In genomic region chr15:64460737-64461576, GRCh38 we compare ENCODE assay signal across 8 cellular contexts. TPM values are rescaled to one million over a fixed set of nuclear protein-coding genes. Genes with fewer than 3 reads are reported as not detected.
DNase-seq lines count a peak whose midpoint lies in the region; ATAC-seq and TF ChIP-seq lines count a peak whose summit lies in the region.

No MANE protein-coding gene starts in this region.

- peak; percentile 31 to 56 for DNase-seq in SHP77 (lab: John Stamatoyannopoulos, UW)
- no peak for DNase-seq in SHP77 treated with DMSO at 0.1 percent for 48 hours (lab: John Stamatoyannopoulos, UW)
- DNase-seq in Jurkat, Clone E6-1 (ENCODE audit: low read depth, low spot score), result peak; percentile 46
- peak in 24 of 34 experiments; percentile 1 to 34 (median 11) for DNase-seq in T-cell
- peak; percentile 55 for DNase-seq in astrocyte of the cerebellum (ENCODE audit: low read depth)
- peak; percentile 64 for DNase-seq in hepatocyte (ENCODE audit: low spot score)
- DNase-seq in retina, result no peak

- in situ Hi-C loops in astrocyte of the cerebellum (cut with HindIII; ENCODE audit: low sequenced_read_pairs), result no loop called here

- CTCF ChIA-PET in T-cell (lab: Charles Lee), result interaction anchor here (1.0 to 1.2 kb wide), 2 partner anchors 33 to 192 kb away, joined by 4 to 8 read pairs; no protein-coding TSS in a partner anchor

- no peaks in the 10 kb centered on the region for H3K9me3 ChIP-seq in hepatocyte (ENCODE audit: low read depth)

- H3K4me3 Mint-ChIP-seq in T-cell, result peak overlapping the region; percentile 81 to 93 (median 82)

- peak overlapping the region; percentile 42 for H3K9ac ChIP-seq in rectal smooth muscle tissue (ENCODE audit: low read length)

- peak overlapping the region; percentile 86 for H3K4me2 ChIP-seq in hepatocyte

- no peak for TF ChIP-seq CTCF in astrocyte of the cerebellum (IDR thresholded peaks at IDR 0.05; ENCODE audit: low read depth, low read length, missing control alignments)
- TF ChIP-seq CTCF in hepatocyte (IDR thresholded peaks at IDR 0.05; ENCODE audit: poor library complexity), result no peak

- no peaks in the 10 kb centered on the region for H3K9me3 Mint-ChIP-seq in T-cell

- ATAC-seq in T-cell (replicated peaks in 1 of 4), result peak; percentile 40 to 49 (median 43)

- peaks cover 29% of the 10 kb centered on the region for H4K20me1 ChIP-seq in hepatocyte (ENCODE audit: insufficient read depth, poor library complexity, severe bottlenecking)

- peak overlapping the region; percentile 65 for H2AFZ ChIP-seq in hepatocyte

- no peaks in the 10 kb centered on the region for H3K36me3 ChIP-seq in hepatocyte (replicated peaks; ENCODE audit: insufficient read depth, low read depth)
- H3K36me3 ChIP-seq in rectal smooth muscle tissue (ENCODE audit: control insufficient read depth, insufficient read depth, low read length), result no peaks in the 10 kb centered on the region

- H3K27me3 Mint-ChIP-seq in T-cell, result no peaks in the 10 kb centered on the region

- peaks cover 3% of the 10 kb centered on the region for H3K36me3 Mint-ChIP-seq in T-cell

- no peaks in the 10 kb centered on the region for H3K27me3 ChIP-seq in hepatocyte
- no peaks in the 10 kb centered on the region for H3K27me3 ChIP-seq in rectal smooth muscle tissue (ENCODE audit: control insufficient read depth, insufficient read depth, low read length)

- WGBS in hepatocyte (ENCODE audit: low lambda C conversion rate, missing lambda C conversion rate), result 3% methylated on average over 13 of the region's 54 CpGs

- H3K4me1 Mint-ChIP-seq in T-cell, result peaks cover 81 to 82% (median 81%) of the 10 kb centered on the region in 3 donors

- H3K4me1 ChIP-seq in hepatocyte (ENCODE audit: insufficient read depth) (peaks cover 56% of the 10 kb centered on the region), rectal smooth muscle tissue (ENCODE audit: control insufficient read depth, insufficient read depth, low read length) (peaks cover 31% of the 10 kb centered on the region)

- H3K4me3 ChIP-seq in Jurkat, Clone E6-1 (ENCODE audit: low read length), result peak overlapping the region; percentile 80
- H3K4me3 ChIP-seq in astrocyte of the cerebellum (ENCODE audit: low read depth, low read length), result peak overlapping the region; percentile 62
- H3K4me3 ChIP-seq in hepatocyte, result peak overlapping the region; percentile 70
- peak overlapping the region; percentile 87 for H3K4me3 ChIP-seq in rectal smooth muscle tissue (ENCODE audit: low read length)

- H3K9me2 ChIP-seq in hepatocyte (replicated peaks; ENCODE audit: insufficient read depth), result no peaks in the 10 kb centered on the region

- POLR2A ChIA-PET in T-cell (lab: Charles Lee), result interaction anchor here in 1 of 2 donors (0.8 kb wide), 1 partner anchor 1135 kb away, joined by 9 read pairs; no protein-coding TSS in a partner anchor

- H3K27ac ChIP-seq in hepatocyte (peak overlapping the region; percentile 90), rectal smooth muscle tissue (ENCODE audit: low read depth, low read length) (peak overlapping the region; percentile 60)

- H3K79me2 ChIP-seq in hepatocyte, result peaks cover 44% of the 10 kb centered on the region

- H3K27ac Mint-ChIP-seq in T-cell, result peak overlapping the region; percentile 89 to 90

RNA-seq across cellular contexts. Expression of gene ZNF609, which starts 0.6 kb away (rescaled TPM):
- polyA plus RNA-seq in Jurkat, Clone E6-1 (2012; ENCODE audit: insufficient read depth, insufficient read length), result 11.9 TPM
- total RNA-seq in T-cell (10 to 100 TPM; 52.7 to 81.8 (median 59.3) TPM), hepatocyte (21.3 and 23.0 TPM in 2 replicates)
- 12.5 and 14.3 TPM in 2 replicates for polyA plus RNA-seq in hepatocyte

Comparison
In these comparisons a context has a peak if more than half of its experiments do, and no peak if none do; other contexts are left out.
1. DNase-seq: peak in SHP77 (2 of 2), Jurkat, Clone E6-1 (single experiment), T-cell (24 of 34), astrocyte of the cerebellum (single experiment) and hepatocyte (single experiment); none in SHP77 treated with DMSO at 0.1 percent for 48 hours (single experiment) and retina (single experiment).
2. Peak in every context shown above with its lines, with median percentiles within 50 percentile points of each other: H3K4me3 ChIP-seq.